1 cellular context compared by ENCODE assay signal in the genomic region with DNA sequence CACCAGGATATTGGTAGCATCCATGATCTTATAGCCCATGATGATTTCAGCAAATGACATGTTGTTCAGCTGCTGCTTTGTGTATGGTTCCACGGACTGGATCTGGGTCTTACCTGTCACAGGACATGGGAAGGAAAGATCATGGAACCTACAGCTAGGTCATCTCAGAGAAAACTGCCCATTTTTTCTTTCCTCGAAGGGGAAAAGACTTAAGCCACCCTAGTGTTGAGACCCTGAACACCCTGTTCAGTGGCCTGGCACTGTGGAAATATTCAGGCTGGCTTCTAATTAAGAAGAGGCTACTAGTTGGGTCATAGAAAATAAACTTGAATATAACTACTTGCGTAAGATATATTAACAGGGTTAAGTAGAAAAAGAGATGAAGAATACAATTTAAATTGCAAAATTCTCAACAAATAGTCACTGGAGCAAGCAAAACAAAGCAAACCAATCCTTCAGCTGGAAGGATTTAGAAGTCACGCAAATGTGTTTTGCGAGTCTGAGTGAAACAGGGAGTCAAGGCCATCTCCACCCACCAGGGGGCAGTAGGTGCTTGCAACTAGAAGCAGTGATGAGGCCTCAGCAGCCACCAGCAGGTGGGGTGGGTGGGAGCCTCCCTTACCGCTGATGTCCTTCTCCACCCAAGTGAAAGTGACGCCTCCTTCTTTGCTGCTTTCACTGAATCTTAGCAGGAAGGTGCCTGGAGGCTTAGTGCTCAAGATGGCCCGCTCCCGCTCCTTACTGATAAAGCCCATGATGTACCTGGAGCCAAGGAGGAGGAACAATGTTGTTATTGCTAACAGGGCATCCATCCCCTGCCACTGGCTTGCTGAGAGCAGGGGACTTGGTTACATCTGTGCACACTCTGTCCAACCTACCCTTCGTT.
TF ChIP-seq lines count a peak whose summit lies in the region.

No MANE protein-coding gene starts in this region.

TF ChIP-seq in K562, 482 proteins besides CTCF, POLR2A, EP300 and RAD21 (continued from another document and continues in another):
- TF ChIP-seq, protein P1, sequence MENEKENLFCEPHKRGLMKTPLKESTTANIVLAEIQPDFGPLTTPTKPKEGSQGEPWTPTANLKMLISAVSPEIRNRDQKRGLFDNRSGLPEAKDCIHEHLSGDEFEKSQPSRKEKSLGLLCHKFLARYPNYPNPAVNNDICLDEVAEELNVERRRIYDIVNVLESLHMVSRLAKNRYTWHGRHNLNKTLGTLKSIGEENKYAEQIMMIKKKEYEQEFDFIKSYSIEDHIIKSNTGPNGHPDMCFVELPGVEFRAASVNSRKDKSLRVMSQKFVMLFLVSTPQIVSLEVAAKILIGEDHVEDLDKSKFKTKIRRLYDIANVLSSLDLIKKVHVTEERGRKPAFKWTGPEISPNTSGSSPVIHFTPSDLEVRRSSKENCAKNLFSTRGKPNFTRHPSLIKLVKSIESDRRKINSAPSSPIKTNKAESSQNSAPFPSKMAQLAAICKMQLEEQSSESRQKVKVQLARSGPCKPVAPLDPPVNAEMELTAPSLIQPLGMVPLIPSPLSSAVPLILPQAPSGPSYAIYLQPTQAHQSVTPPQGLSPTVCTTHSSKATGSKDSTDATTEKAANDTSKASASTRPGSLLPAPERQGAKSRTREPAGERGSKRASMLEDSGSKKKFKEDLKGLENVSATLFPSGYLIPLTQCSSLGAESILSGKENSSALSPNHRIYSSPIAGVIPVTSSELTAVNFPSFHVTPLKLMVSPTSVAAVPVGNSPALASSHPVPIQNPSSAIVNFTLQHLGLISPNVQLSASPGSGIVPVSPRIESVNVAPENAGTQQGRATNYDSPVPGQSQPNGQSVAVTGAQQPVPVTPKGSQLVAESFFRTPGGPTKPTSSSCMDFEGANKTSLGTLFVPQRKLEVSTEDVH (IDR thresholded peaks at IDR 0.05; ENCODE audit: low read depth, partially characterized antibody): peak; percentile 64
- TF ChIP-seq SMAD4 (CRISPR knock-in tag; conservative IDR thresholded peaks at IDR 0.05) (no peak), ZNF23 (CRISPR knock-in tag; IDR thresholded peaks at IDR 0.05) (no peak), CREBBP (IDR thresholded peaks at IDR 0.05; ENCODE audit: low read depth, low read length) (no peak), LCOR (CRISPR knock-in tag; IDR thresholded peaks at IDR 0.05) (0 out of 2 replicates have a peak, but pooled peaks have one; percentile 71), GABPB1 (CRISPR knock-in tag; IDR thresholded peaks at IDR 0.05) (peak; percentile 52; the same call in 1 of the 2 replicates), GTF2F1 (IDR thresholded peaks at IDR 0.05; ENCODE audit: low read depth, low read length) (no peak), STAT5B (CRISPR knock-in tag; IDR thresholded peaks at IDR 0.05) (no peak), ZBED1 (IDR thresholded peaks at IDR 0.05) (no peak), FOXJ3 (CRISPR knock-in tag; IDR thresholded peaks at IDR 0.05) (no peak), ZKSCAN1 (IDR thresholded peaks at IDR 0.05; ENCODE audit: low read depth, low read length) (peak; percentile 80), BCOR (IDR thresholded peaks at IDR 0.05) (no peak), SRF (CRISPR knock-in tag; IDR thresholded peaks at IDR 0.05) (peak in 1 of 2 experiments; percentile 45; a peak in 1 of 4 replicates), ATF1 (CRISPR knock-in tag; IDR thresholded peaks at IDR 0.05) (no peak), ATF1 (tag; IDR thresholded peaks at IDR 0.05) (peak; percentile 60), ZNF551 (CRISPR knock-in tag; IDR thresholded peaks at IDR 0.05) (no peak), TBL1XR1 (IDR thresholded peaks at IDR 0.05; ENCODE audit: low read length in 2 of 2) (0 out of 4 replicates have a peak, but pooled peaks have one; percentile 6 to 25), MCM3 (IDR thresholded peaks at IDR 0.05) (no peak), ZNF175 (CRISPR knock-in tag; IDR thresholded peaks at IDR 0.05; ENCODE audit: low read depth) (no peak), CTBP1 (IDR thresholded peaks at IDR 0.05; ENCODE audit: borderline replicate concordance) (peak; percentile 94), TAF15 (IDR thresholded peaks at IDR 0.05; ENCODE audit: low read depth, low read length) (no peak), ZBTB7A (IDR thresholded peaks at IDR 0.05; ENCODE audit: borderline replicate concordance, control insufficient read depth, low read depth, low read length) (peak; percentile 37; the same call in 1 of the 2 replicates), ASH1L (IDR thresholded peaks at IDR 0.05; ENCODE audit: borderline replicate concordance, low read depth, partially characterized antibody) (no peak)
- TF ChIP-seq, protein P2, sequence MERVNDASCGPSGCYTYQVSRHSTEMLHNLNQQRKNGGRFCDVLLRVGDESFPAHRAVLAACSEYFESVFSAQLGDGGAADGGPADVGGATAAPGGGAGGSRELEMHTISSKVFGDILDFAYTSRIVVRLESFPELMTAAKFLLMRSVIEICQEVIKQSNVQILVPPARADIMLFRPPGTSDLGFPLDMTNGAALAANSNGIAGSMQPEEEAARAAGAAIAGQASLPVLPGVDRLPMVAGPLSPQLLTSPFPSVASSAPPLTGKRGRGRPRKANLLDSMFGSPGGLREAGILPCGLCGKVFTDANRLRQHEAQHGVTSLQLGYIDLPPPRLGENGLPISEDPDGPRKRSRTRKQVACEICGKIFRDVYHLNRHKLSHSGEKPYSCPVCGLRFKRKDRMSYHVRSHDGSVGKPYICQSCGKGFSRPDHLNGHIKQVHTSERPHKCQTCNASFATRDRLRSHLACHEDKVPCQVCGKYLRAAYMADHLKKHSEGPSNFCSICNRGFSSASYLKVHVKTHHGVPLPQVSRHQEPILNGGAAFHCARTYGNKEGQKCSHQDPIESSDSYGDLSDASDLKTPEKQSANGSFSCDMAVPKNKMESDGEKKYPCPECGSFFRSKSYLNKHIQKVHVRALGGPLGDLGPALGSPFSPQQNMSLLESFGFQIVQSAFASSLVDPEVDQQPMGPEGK (CRISPR knock-in tag; IDR thresholded peaks at IDR 0.05; ENCODE audit: borderline replicate concordance): no peak
- TF ChIP-seq, protein P3, sequence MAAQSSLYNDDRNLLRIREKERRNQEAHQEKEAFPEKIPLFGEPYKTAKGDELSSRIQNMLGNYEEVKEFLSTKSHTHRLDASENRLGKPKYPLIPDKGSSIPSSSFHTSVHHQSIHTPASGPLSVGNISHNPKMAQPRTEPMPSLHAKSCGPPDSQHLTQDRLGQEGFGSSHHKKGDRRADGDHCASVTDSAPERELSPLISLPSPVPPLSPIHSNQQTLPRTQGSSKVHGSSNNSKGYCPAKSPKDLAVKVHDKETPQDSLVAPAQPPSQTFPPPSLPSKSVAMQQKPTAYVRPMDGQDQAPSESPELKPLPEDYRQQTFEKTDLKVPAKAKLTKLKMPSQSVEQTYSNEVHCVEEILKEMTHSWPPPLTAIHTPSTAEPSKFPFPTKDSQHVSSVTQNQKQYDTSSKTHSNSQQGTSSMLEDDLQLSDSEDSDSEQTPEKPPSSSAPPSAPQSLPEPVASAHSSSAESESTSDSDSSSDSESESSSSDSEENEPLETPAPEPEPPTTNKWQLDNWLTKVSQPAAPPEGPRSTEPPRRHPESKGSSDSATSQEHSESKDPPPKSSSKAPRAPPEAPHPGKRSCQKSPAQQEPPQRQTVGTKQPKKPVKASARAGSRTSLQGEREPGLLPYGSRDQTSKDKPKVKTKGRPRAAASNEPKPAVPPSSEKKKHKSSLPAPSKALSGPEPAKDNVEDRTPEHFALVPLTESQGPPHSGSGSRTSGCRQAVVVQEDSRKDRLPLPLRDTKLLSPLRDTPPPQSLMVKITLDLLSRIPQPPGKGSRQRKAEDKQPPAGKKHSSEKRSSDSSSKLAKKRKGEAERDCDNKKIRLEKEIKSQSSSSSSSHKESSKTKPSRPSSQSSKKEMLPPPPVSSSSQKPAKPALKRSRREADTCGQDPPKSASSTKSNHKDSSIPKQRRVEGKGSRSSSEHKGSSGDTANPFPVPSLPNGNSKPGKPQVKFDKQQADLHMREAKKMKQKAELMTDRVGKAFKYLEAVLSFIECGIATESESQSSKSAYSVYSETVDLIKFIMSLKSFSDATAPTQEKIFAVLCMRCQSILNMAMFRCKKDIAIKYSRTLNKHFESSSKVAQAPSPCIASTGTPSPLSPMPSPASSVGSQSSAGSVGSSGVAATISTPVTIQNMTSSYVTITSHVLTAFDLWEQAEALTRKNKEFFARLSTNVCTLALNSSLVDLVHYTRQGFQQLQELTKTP (IDR thresholded peaks at IDR 0.05; ENCODE audit: low read depth in 1 of 2, partially characterized antibody in 2 of 2): peak in 1 of 2 experiments; percentile 36
- TF ChIP-seq, protein P4, sequence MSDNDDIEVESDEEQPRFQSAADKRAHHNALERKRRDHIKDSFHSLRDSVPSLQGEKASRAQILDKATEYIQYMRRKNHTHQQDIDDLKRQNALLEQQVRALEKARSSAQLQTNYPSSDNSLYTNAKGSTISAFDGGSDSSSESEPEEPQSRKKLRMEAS (CRISPR knock-in tag; IDR thresholded peaks at IDR 0.05): 0 out of 2 replicates have a peak, but pooled peaks have one; percentile 13
- TF ChIP-seq, protein P5, sequence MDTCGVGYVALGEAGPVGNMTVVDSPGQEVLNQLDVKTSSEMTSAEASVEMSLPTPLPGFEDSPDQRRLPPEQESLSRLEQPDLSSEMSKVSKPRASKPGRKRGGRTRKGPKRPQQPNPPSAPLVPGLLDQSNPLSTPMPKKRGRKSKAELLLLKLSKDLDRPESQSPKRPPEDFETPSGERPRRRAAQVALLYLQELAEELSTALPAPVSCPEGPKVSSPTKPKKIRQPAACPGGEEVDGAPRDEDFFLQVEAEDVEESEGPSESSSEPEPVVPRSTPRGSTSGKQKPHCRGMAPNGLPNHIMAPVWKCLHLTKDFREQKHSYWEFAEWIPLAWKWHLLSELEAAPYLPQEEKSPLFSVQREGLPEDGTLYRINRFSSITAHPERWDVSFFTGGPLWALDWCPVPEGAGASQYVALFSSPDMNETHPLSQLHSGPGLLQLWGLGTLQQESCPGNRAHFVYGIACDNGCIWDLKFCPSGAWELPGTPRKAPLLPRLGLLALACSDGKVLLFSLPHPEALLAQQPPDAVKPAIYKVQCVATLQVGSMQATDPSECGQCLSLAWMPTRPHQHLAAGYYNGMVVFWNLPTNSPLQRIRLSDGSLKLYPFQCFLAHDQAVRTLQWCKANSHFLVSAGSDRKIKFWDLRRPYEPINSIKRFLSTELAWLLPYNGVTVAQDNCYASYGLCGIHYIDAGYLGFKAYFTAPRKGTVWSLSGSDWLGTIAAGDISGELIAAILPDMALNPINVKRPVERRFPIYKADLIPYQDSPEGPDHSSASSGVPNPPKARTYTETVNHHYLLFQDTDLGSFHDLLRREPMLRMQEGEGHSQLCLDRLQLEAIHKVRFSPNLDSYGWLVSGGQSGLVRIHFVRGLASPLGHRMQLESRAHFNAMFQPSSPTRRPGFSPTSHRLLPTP (IDR thresholded peaks at IDR 0.05; ENCODE audit: borderline replicate concordance, extremely low read depth, insufficient read length): no peak
- TF ChIP-seq, protein P6, sequence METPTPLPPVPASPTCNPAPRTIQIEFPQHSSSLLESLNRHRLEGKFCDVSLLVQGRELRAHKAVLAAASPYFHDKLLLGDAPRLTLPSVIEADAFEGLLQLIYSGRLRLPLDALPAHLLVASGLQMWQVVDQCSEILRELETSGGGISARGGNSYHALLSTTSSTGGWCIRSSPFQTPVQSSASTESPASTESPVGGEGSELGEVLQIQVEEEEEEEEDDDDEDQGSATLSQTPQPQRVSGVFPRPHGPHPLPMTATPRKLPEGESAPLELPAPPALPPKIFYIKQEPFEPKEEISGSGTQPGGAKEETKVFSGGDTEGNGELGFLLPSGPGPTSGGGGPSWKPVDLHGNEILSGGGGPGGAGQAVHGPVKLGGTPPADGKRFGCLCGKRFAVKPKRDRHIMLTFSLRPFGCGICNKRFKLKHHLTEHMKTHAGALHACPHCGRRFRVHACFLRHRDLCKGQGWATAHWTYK (CRISPR knock-in tag; IDR thresholded peaks at IDR 0.05): no peak
- TF ChIP-seq, protein P7, sequence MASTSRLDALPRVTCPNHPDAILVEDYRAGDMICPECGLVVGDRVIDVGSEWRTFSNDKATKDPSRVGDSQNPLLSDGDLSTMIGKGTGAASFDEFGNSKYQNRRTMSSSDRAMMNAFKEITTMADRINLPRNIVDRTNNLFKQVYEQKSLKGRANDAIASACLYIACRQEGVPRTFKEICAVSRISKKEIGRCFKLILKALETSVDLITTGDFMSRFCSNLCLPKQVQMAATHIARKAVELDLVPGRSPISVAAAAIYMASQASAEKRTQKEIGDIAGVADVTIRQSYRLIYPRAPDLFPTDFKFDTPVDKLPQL (IDR thresholded peaks at IDR 0.05; ENCODE audit: extremely low read depth, insufficient read length): no peak
- TF ChIP-seq, protein P8, sequence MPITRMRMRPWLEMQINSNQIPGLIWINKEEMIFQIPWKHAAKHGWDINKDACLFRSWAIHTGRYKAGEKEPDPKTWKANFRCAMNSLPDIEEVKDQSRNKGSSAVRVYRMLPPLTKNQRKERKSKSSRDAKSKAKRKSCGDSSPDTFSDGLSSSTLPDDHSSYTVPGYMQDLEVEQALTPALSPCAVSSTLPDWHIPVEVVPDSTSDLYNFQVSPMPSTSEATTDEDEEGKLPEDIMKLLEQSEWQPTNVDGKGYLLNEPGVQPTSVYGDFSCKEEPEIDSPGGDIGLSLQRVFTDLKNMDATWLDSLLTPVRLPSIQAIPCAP (CRISPR knock-in tag; IDR thresholded peaks at IDR 0.05; ENCODE audit: borderline replicate concordance): no peak
- TF ChIP-seq, protein P9, sequence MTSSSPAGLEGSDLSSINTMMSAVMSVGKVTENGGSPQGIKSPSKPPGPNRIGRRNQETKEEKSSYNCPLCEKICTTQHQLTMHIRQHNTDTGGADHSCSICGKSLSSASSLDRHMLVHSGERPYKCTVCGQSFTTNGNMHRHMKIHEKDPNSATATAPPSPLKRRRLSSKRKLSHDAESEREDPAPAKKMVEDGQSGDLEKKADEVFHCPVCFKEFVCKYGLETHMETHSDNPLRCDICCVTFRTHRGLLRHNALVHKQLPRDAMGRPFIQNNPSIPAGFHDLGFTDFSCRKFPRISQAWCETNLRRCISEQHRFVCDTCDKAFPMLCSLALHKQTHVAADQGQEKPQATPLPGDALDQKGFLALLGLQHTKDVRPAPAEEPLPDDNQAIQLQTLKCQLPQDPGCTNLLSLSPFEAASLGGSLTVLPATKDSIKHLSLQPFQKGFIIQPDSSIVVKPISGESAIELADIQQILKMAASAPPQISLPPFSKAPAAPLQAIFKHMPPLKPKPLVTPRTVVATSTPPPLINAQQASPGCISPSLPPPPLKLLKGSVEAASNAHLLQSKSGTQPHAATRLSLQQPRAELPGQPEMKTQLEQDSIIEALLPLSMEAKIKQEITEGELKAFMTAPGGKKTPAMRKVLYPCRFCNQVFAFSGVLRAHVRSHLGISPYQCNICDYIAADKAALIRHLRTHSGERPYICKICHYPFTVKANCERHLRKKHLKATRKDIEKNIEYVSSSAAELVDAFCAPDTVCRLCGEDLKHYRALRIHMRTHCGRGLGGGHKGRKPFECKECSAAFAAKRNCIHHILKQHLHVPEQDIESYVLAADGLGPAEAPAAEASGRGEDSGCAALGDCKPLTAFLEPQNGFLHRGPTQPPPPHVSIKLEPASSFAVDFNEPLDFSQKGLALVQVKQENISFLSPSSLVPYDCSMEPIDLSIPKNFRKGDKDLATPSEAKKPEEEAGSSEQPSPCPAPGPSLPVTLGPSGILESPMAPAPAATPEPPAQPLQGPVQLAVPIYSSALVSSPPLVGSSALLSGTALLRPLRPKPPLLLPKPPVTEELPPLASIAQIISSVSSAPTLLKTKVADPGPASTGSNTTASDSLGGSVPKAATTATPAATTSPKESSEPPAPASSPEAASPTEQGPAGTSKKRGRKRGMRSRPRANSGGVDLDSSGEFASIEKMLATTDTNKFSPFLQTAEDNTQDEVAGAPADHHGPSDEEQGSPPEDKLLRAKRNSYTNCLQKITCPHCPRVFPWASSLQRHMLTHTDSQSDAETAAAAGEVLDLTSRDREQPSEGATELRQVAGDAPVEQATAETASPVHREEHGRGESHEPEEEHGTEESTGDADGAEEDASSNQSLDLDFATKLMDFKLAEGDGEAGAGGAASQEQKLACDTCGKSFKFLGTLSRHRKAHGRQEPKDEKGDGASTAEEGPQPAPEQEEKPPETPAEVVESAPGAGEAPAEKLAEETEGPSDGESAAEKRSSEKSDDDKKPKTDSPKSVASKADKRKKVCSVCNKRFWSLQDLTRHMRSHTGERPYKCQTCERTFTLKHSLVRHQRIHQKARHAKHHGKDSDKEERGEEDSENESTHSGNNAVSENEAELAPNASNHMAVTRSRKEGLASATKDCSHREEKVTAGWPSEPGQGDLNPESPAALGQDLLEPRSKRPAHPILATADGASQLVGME (CRISPR knock-in tag; IDR thresholded peaks at IDR 0.05): no peak
